ENCODE assay signal across 8 cellular contexts in the genomic region with DNA sequence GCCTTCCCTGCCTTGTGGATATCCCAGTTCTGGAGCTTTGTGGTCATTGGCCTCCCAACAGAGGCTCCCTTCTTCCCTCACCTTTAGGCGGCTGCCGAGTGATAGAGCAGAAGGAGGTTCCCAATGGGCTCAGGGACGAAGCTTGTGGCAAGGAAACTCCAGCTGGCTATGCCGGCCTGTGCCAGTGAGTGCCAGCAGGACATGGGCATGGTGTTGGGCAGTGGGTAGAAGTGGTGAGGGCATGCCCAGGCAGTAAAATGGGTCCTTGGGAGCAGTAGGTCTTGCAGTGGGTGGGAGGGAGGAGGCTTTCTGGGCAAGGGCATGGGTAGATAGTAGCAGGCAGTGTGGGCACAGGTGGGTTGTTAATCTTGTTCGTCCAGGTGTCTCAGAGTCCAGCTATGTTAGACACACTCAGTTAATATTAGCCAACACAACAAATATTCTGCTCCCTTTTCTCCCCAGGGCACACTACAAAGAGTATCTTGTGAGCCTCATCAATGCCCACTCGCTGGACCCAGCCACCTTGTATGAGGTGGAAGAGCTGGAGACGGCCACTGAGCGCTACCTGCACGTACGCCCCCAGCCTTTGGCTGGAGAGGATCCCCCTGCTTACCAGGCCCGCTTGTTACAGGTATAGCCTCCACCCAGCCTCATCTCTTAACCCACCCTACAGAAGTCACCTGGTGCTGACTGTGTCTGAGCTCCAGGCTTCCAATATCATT. TPM values are rescaled to one million over a fixed set of nuclear protein-coding genes. Genes with fewer than 3 reads are reported as not detected.
DNase-seq lines count a peak whose midpoint lies in the region; ATAC-seq and TF ChIP-seq lines count a peak whose summit lies in the region.

No MANE protein-coding gene starts in this region.

- peak overlapping the region; percentile 97 for H3K27ac ChIP-seq in lower lobe of right lung
- peak overlapping the region; percentile 50 for H3K27ac ChIP-seq in suprapubic skin

- H3K36me3 Mint-ChIP-seq in T-helper 2 cell treated with Interferon-gamma antibody and Interleukin-4, amounts not matched to agents 5 μg/mL and 100 μg/mL, for 36 hours (ENCODE audit: low read depth): peaks cover 83% of the 10 kb centered on the region
- peaks cover 33 to 67% of the 10 kb centered on the region in 2 donors for H3K36me3 Mint-ChIP-seq in activated naive CD4-positive, alpha-beta T cell treated with anti-CD3 and anti-CD28 coated beads, Interleukin-2, amount 50 U/mL, for 72 hours

- peaks cover 2% of the 10 kb centered on the region for H3K27me3 Mint-ChIP-seq in T-helper 2 cell treated with Interferon-gamma antibody and Interleukin-4, amounts not matched to agents 5 μg/mL and 100 μg/mL, for 36 hours (ENCODE audit: low read depth)

- no peak for TF ChIP-seq CTCF in lower lobe of right lung (IDR thresholded peaks at IDR 0.05)
- no peak for TF ChIP-seq CTCF in suprapubic skin (IDR thresholded peaks at IDR 0.05)

- H3K4me3 Mint-ChIP-seq in T-helper 2 cell treated with Interferon-gamma antibody and Interleukin-4, amounts not matched to agents 5 μg/mL and 100 μg/mL, for 36 hours: peak overlapping the region; percentile 98

- WGBS in suprapubic skin: 69% methylated on average over 8 of the region's 11 CpGs

- intact Hi-C loops in lower lobe of right lung (cut with DNase I): no loop called here

- H3K4me1 Mint-ChIP-seq in T-helper 2 cell treated with Interferon-gamma antibody and Interleukin-4, amounts not matched to agents 5 μg/mL and 100 μg/mL, for 36 hours (ENCODE audit: low read depth): peaks cover 33% of the 10 kb centered on the region

- peaks cover 81% of the 10 kb centered on the region for H3K36me3 ChIP-seq in lower lobe of right lung
- peaks cover 67% of the 10 kb centered on the region for H3K36me3 ChIP-seq in suprapubic skin

- ATAC-seq in activated naive CD4-positive, alpha-beta T cell treated with anti-CD3 and anti-CD28 coated beads, Interleukin-2, amount 50 U/mL, for 72 hours: no peak
- ATAC-seq in lower lobe of right lung: no peak

- H3K9me3 ChIP-seq in lower lobe of right lung (no peaks in the 10 kb centered on the region), suprapubic skin (no peaks in the 10 kb centered on the region)

- H3K9me3 Mint-ChIP-seq in T-helper 2 cell treated with Interferon-gamma antibody and Interleukin-4, amounts not matched to agents 5 μg/mL and 100 μg/mL, for 36 hours: no peaks in the 10 kb centered on the region
- no peaks in the 10 kb centered on the region for H3K9me3 Mint-ChIP-seq in activated naive CD4-positive, alpha-beta T cell treated with anti-CD3 and anti-CD28 coated beads, Interleukin-2, amount 50 U/mL, for 72 hours

- H3K27ac Mint-ChIP-seq in T-helper 2 cell treated with Interferon-gamma antibody and Interleukin-4, amounts not matched to agents 5 μg/mL and 100 μg/mL, for 36 hours: peak overlapping the region; percentile 99
- peak overlapping the region; percentile 100 for H3K27ac Mint-ChIP-seq in activated naive CD4-positive, alpha-beta T cell treated with anti-CD3 and anti-CD28 coated beads, Interleukin-2, amount 50 U/mL, for 72 hours

- TF ChIP-seq EP300 in suprapubic skin (IDR thresholded peaks at IDR 0.05): no peak

- H3K27me3 ChIP-seq in lower lobe of right lung (ENCODE audit: low read depth) (no peaks in the 10 kb centered on the region), suprapubic skin (no peaks in the 10 kb centered on the region)

- H3K4me3 ChIP-seq in lower lobe of right lung (no peak overlapping the region), suprapubic skin (no peak overlapping the region)

- H3K4me1 ChIP-seq in lower lobe of right lung (peaks cover 31% of the 10 kb centered on the region), suprapubic skin (peaks cover 44% of the 10 kb centered on the region)

- TF ChIP-seq POLR2A in suprapubic skin (IDR thresholded peaks at IDR 0.05): no peak

- no peak for DNase-seq in T-helper 2 cell treated with Interferon-gamma antibody and Interleukin-4, amounts not matched to agents 5 μg/mL and 100 μg/mL, for 36 hours (ENCODE audit: low spot score)
- DNase-seq in T-helper 2 cell (no peak), lower lobe of right lung (peak; percentile 46), suprapubic skin (ENCODE audit: low spot score in 2 of 2) (no peak), DMS79 treated with DMSO at 0.1 percent for 48 hours (lab: John Stamatoyannopoulos, UW) (no peak), DMS53 treated with DMSO at 0.1 percent for 48 hours (lab: John Stamatoyannopoulos, UW; ENCODE audit: unreplicated experiment) (no peak), NCI-H2171 (lab: John Stamatoyannopoulos, UW) (no peak)
- no peak for DNase-seq in activated naive CD4-positive, alpha-beta T cell treated with anti-CD3 and anti-CD28 coated beads, Interleukin-2, amount 50 U/mL, for 72 hours (ENCODE audit: low spot score in 2 of 2)

RNA-seq across cellular contexts. Expression of gene IRF9, which starts 1.1 kb away (rescaled TPM):
- total RNA-seq in activated naive CD4-positive, alpha-beta T cell treated with anti-CD3 and anti-CD28 coated beads, Interleukin-2, amount 50 U/mL, for 72 hours: 100 to 1,000 TPM; 183 to 227 TPM
- total RNA-seq in lower lobe of right lung (158 TPM), suprapubic skin (10 to 100 TPM; 31.1 to 45.2 (median 37.5) TPM)

RNA-seq across cellular contexts. Expression of gene REC8, which starts 11.9 kb away (rescaled TPM):
- total RNA-seq in activated naive CD4-positive, alpha-beta T cell treated with anti-CD3 and anti-CD28 coated beads, Interleukin-2, amount 50 U/mL, for 72 hours: 10 to 100 TPM; 36.4 to 48.7 TPM
- total RNA-seq in lower lobe of right lung (18.4 TPM), suprapubic skin (10 to 100 TPM in 2 of 4 donors, 1 to 10 TPM in 2; 2.5 to 17.2 (median 10.2) TPM)

RNA-seq across cellular contexts. Expression of gene RNF31, which starts 12.6 kb away (rescaled TPM):
- total RNA-seq in activated naive CD4-positive, alpha-beta T cell treated with anti-CD3 and anti-CD28 coated beads, Interleukin-2, amount 50 U/mL, for 72 hours: 10 to 100 TPM; 81.5 to 90.7 TPM
- 67.3 TPM for total RNA-seq in lower lobe of right lung
- total RNA-seq in suprapubic skin: 10 to 100 TPM; 62.3 to 97.2 (median 70.6) TPM

RNA-seq across cellular contexts. Expression of gene PSME2, which starts 13.5 kb away (rescaled TPM):
- 100 to 1,000 TPM; 452 to 507 TPM for total RNA-seq in activated naive CD4-positive, alpha-beta T cell treated with anti-CD3 and anti-CD28 coated beads, Interleukin-2, amount 50 U/mL, for 72 hours
- 144 TPM for total RNA-seq in lower lobe of right lung
- 10 to 100 TPM; 39.3 to 75.2 (median 47.0) TPM for total RNA-seq in suprapubic skin

RNA-seq across cellular contexts. Expression of gene EMC9, which starts 18.5 kb away (rescaled TPM):
- 10 to 100 TPM; 36.8 to 64.2 TPM for total RNA-seq in activated naive CD4-positive, alpha-beta T cell treated with anti-CD3 and anti-CD28 coated beads, Interleukin-2, amount 50 U/mL, for 72 hours
- total RNA-seq in lower lobe of right lung (9.3 TPM), suprapubic skin (10 to 100 TPM; 10.9 to 22.0 (median 14.1) TPM)
